ENCODE assay signal across 13 cellular contexts in the genomic region with DNA sequence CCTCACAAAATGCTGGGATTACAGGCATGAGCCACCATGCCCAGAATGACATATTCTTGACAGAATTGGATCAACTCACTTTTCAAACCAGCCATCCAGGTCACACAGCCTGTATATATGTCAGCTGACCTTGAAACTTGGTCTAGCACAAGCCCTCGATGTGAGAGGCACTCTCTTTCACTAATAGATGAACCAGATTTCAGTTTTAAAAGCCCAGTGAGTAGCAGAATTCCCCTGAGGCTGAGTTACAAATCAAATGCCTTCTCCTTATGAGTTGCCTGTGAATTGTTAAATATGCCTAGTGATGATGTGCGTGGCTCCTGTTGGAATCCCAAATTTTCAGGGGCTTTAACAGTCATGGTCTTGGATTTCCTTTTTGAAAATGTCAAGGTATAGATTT.
A peak's percentile ranks its signal among the peaks of the same experiment; 100 is the strongest.
DNase-seq lines count a peak whose midpoint lies in the region; ATAC-seq and TF ChIP-seq lines count a peak whose summit lies in the region.
"Had no signal": no experiment of that assay in that cellular context is flagged by ENCODE, and none has a peak within 500 bp of the region (broad histone marks: within the 10 kb centered on the region; RNA-seq: fewer than 3 reads in every experiment).

No MANE protein-coding gene starts in this region.

- TF ChIP-seq CTCF in hepatocyte (IDR thresholded peaks at IDR 0.05; ENCODE audit: poor library complexity) (no peak), suprapubic skin (IDR thresholded peaks at IDR 0.05) (no peak)

- no peaks in the 10 kb centered on the region for H3K79me2 ChIP-seq in hepatocyte

- CTCF ChIA-PET in activated CD4-positive, alpha-beta T cell treated with anti-CD3 and anti-CD28 coated beads, Interleukin-2, amount 10 ng/mL, durations not matched to agents 7 days and 5 days (lab: Charles Lee): interaction anchor here (0.6 to 1.0 kb wide), 2 partner anchors 18 to 78 kb away, joined by 3 read pairs; no protein-coding TSS in a partner anchor

- no peaks in the 10 kb centered on the region for H3K9me2 ChIP-seq in hepatocyte (replicated peaks; ENCODE audit: insufficient read depth)

- no peak overlapping the region for H3K4me3 Mint-ChIP-seq in activated CD4-positive, alpha-beta T cell treated with anti-CD3 and anti-CD28 coated beads, Interleukin-2, amount 10 ng/mL, durations not matched to agents 7 days and 5 days
- peak overlapping the region; percentile 88 for H3K4me3 Mint-ChIP-seq in natural killer cell treated with Interleukin-12 subunit alpha and Interleukin-12 subunit beta and Interleukin-15 and Interleukin-18, amount 100 ng/mL, for 72 hours

- no peaks in the 10 kb centered on the region for H4K20me1 ChIP-seq in hepatocyte (ENCODE audit: insufficient read depth, poor library complexity, severe bottlenecking)

- H3K36me3 Mint-ChIP-seq in activated CD4-positive, alpha-beta T cell treated with anti-CD3 and anti-CD28 coated beads, Interleukin-2, amount 10 ng/mL, durations not matched to agents 7 days and 5 days (ENCODE audit: low read depth): peaks cover 51% of the 10 kb centered on the region
- peaks cover 13% of the 10 kb centered on the region for H3K36me3 Mint-ChIP-seq in natural killer cell treated with Interleukin-12 subunit alpha and Interleukin-12 subunit beta and Interleukin-15 and Interleukin-18, amount 100 ng/mL, for 72 hours

- no peaks in the 10 kb centered on the region for H3K9me3 Mint-ChIP-seq in activated CD4-positive, alpha-beta T cell treated with anti-CD3 and anti-CD28 coated beads, Interleukin-2, amount 10 ng/mL, durations not matched to agents 7 days and 5 days
- no peaks in the 10 kb centered on the region for H3K9me3 Mint-ChIP-seq in natural killer cell treated with Interleukin-12 subunit alpha and Interleukin-12 subunit beta and Interleukin-15 and Interleukin-18, amount 100 ng/mL, for 72 hours

- H3K4me1 Mint-ChIP-seq in activated CD4-positive, alpha-beta T cell treated with anti-CD3 and anti-CD28 coated beads, Interleukin-2, amount 10 ng/mL, durations not matched to agents 7 days and 5 days: peaks cover 37% of the 10 kb centered on the region
- H3K4me1 Mint-ChIP-seq in natural killer cell treated with Interleukin-12 subunit alpha and Interleukin-12 subunit beta and Interleukin-15 and Interleukin-18, amount 100 ng/mL, for 72 hours (ENCODE audit: low read depth in 2 of 2): peaks cover 62 to 69% of the 10 kb centered on the region in 2 donors

- H3K4me3 ChIP-seq in hepatocyte (no peak overlapping the region), suprapubic skin (no peak overlapping the region)
- H3K4me3 ChIP-seq: mucosa of descending colon had no signal

- H3K9me3 ChIP-seq in hepatocyte (ENCODE audit: low read depth) (no peaks in the 10 kb centered on the region), suprapubic skin (no peaks in the 10 kb centered on the region)
- H3K9me3 ChIP-seq: mucosa of descending colon had no signal

- no peak overlapping the region for H2AFZ ChIP-seq in hepatocyte

- H3K4me1 ChIP-seq in hepatocyte (ENCODE audit: insufficient read depth): no peaks in the 10 kb centered on the region
- H3K4me1 ChIP-seq in suprapubic skin: peaks cover 6% of the 10 kb centered on the region

- no peak for TF ChIP-seq EP300 in suprapubic skin (IDR thresholded peaks at IDR 0.05)

- POLR2A ChIA-PET in activated CD4-positive, alpha-beta T cell treated with anti-CD3 and anti-CD28 coated beads, Interleukin-2, amount 10 ng/mL, durations not matched to agents 7 days and 5 days (lab: Charles Lee): no interaction called here

- no peak for DNase-seq in activated CD4-positive, alpha-beta T cell treated with anti-CD3 and anti-CD28 coated beads, Interleukin-2, amount 10 ng/mL, durations not matched to agents 7 days and 5 days
- DNase-seq in activated CD4-positive, alpha-beta T cell treated with anti-CD3 and anti-CD28 coated beads for 48 hours: no peak
- DNase-seq in natural killer cell treated with Interleukin-12 subunit alpha and Interleukin-12 subunit beta and Interleukin-15 and Interleukin-18, amount 100 ng/mL, for 72 hours (ENCODE audit: low spot score): no peak
- DNase-seq in hepatocyte (ENCODE audit: low spot score) (no peak), DMS79 (lab: John Stamatoyannopoulos, UW) (no peak), suprapubic skin (ENCODE audit: low spot score in 2 of 2) (no peak)
- DNase-seq: activated CD8-positive, alpha-beta memory T cell treated with anti-CD3 and anti-CD28 coated beads, Interleukin-2, amount 50 U/mL, for 48 hours; mucosa of descending colon; PC-3; right cardiac atrium had no signal

- peak overlapping the region; percentile 77 for H3K27ac Mint-ChIP-seq in activated CD4-positive, alpha-beta T cell treated with anti-CD3 and anti-CD28 coated beads, Interleukin-2, amount 10 ng/mL, durations not matched to agents 7 days and 5 days
- H3K27ac Mint-ChIP-seq in natural killer cell treated with Interleukin-12 subunit alpha and Interleukin-12 subunit beta and Interleukin-15 and Interleukin-18, amount 100 ng/mL, for 72 hours: peak overlapping the region; percentile 98 to 99

- no peaks in the 10 kb centered on the region for H3K27me3 ChIP-seq in hepatocyte
- no peaks in the 10 kb centered on the region for H3K27me3 ChIP-seq in suprapubic skin

- TF ChIP-seq POLR2A in suprapubic skin (IDR thresholded peaks at IDR 0.05): no peak

- no peaks in the 10 kb centered on the region for H3K27me3 Mint-ChIP-seq in activated CD4-positive, alpha-beta T cell treated with anti-CD3 and anti-CD28 coated beads, Interleukin-2, amount 10 ng/mL, durations not matched to agents 7 days and 5 days
- no peaks in the 10 kb centered on the region for H3K27me3 Mint-ChIP-seq in natural killer cell treated with Interleukin-12 subunit alpha and Interleukin-12 subunit beta and Interleukin-15 and Interleukin-18, amount 100 ng/mL, for 72 hours

- H3K4me2 ChIP-seq in hepatocyte: no peak overlapping the region

- ATAC-seq in GM21447 (IDR thresholded peaks at IDR 0.05; ENCODE audit: unreplicated experiment): peak; percentile 61
- peak; percentile 33 for ATAC-seq in HG03442 (IDR thresholded peaks at IDR 0.05; ENCODE audit: unreplicated experiment)
- ATAC-seq in natural killer cell treated with Interleukin-12 subunit alpha and Interleukin-12 subunit beta and Interleukin-15 and Interleukin-18, amount 100 ng/mL, for 72 hours: no peak
- ATAC-seq: HepG2, PC-3, right cardiac atrium had no signal

- 62% methylated on average over 2 of the region's 2 CpGs for WGBS in hepatocyte (ENCODE audit: low lambda C conversion rate, missing lambda C conversion rate)
- WGBS in suprapubic skin: 69% methylated on average over 2 of the region's 2 CpGs

- H3K36me3 ChIP-seq in hepatocyte (replicated peaks; ENCODE audit: insufficient read depth, low read depth) (no peaks in the 10 kb centered on the region), suprapubic skin (no peaks in the 10 kb centered on the region)

- H3K27ac ChIP-seq in hepatocyte: no peak overlapping the region
- H3K27ac ChIP-seq in suprapubic skin: no peak overlapping the region

Comparison
In these comparisons a context has a peak if more than half of its experiments do, and no peak if none do; other contexts are left out.
1. ATAC-seq: peak in GM21447 (single experiment) and HG03442 (single experiment); none in natural killer cell treated with Interleukin-12 subunit alpha and Interleukin-12 subunit beta and Interleukin-15 and Interleukin-18, amount 100 ng/mL, for 72 hours (0 of 2).